In genomic region chr7:139177696-139178095, GRCh38 we compare ENCODE assay signal across 33 cellular contexts. TPM values are rescaled to one million over a fixed set of nuclear protein-coding genes. Genes with fewer than 3 reads are reported as not detected.
A peak's percentile ranks its signal among the peaks of the same experiment; 100 is the strongest.
DNase-seq lines count a peak whose midpoint lies in the region; ATAC-seq, FAIRE-seq and TF ChIP-seq lines count a peak whose summit lies in the region.
"Had no signal": no experiment of that assay in that cellular context is flagged by ENCODE, and none has a peak within 500 bp of the region (broad histone marks: within the 10 kb centered on the region; RNA-seq: fewer than 3 reads in every experiment).

No MANE protein-coding gene starts in this region.

- TF ChIP-seq POLR2A in A549 (IDR thresholded peaks at IDR 0.05; ENCODE audit: low read length) = no peak

- no peak for TF ChIP-seq CTCF in SK-N-SH (IDR thresholded peaks at IDR 0.05)
- no peak for TF ChIP-seq CTCF in A549 (IDR thresholded peaks at IDR 0.05)

- H3K36me3 ChIP-seq in SK-N-SH (replicated peaks in 1 of 2; ENCODE audit: control insufficient read depth in 1 of 2, insufficient read depth in 2 of 2, low read length in 1 of 2) = peaks cover 8 to 19% of the 10 kb centered on the region in 2 experiments

- no peak overlapping the region for H3K27ac Mint-ChIP-seq in natural killer cell treated with Interleukin-12 subunit alpha and Interleukin-12 subunit beta and Interleukin-15 and Interleukin-18, amount 100 ng/mL, for 72 hours
- H3K27ac Mint-ChIP-seq: B cell; CD14-positive monocyte; CD4-positive, alpha-beta memory T cell; CD4-positive, alpha-beta T cell; CD4-positive, CD25-positive, alpha-beta regulatory T cell; CD8-positive, alpha-beta memory T cell; CD8-positive, alpha-beta T cell had no signal

- H3K4me1 Mint-ChIP-seq in natural killer cell treated with Interleukin-12 subunit alpha and Interleukin-12 subunit beta and Interleukin-15 and Interleukin-18, amount 100 ng/mL, for 72 hours (ENCODE audit: low read depth in 2 of 2) = peaks cover 3 to 4% of the 10 kb centered on the region in 2 donors
- H3K4me1 Mint-ChIP-seq: B cell; CD4-positive, alpha-beta memory T cell; CD8-positive, alpha-beta memory T cell had no signal

- H3F3A ChIP-seq in SK-N-SH (replicated peaks; ENCODE audit: insufficient read depth) = peaks cover 27% of the 10 kb centered on the region

- no peaks in the 10 kb centered on the region for H4K20me1 ChIP-seq in SK-N-SH (ENCODE audit: insufficient read depth)
- H4K20me1 ChIP-seq: BLaER1; BLaER1 treated with 17β-estradiol and CSF1 and Interleukin-3, amounts not matched to agents 10 nM and 100 nM had no signal

- peaks cover 5% of the 10 kb centered on the region for H3K36me3 Mint-ChIP-seq in natural killer cell treated with Interleukin-12 subunit alpha and Interleukin-12 subunit beta and Interleukin-15 and Interleukin-18, amount 100 ng/mL, for 72 hours
- H3K36me3 Mint-ChIP-seq: CD14-positive monocyte had no signal

- H3K4me1 ChIP-seq in SK-N-SH (ENCODE audit: control insufficient read depth in 1 of 2, insufficient read depth in 2 of 2, low read depth in 1 of 2, low read length in 1 of 2) = peaks cover 2 to 11% of the 10 kb centered on the region in 2 experiments; a peak in 1 of 4 replicates
- no peaks in the 10 kb centered on the region for H3K4me1 ChIP-seq in A549
- H3K4me1 ChIP-seq: BLaER1; BLaER1 treated with 17β-estradiol and CSF1 and Interleukin-3, amounts not matched to agents 10 nM and 100 nM; Caco-2 had no signal

- no peak overlapping the region for H3K9ac ChIP-seq in SK-N-SH
- H3K9ac ChIP-seq: BLaER1; BLaER1 treated with 17β-estradiol and CSF1 and Interleukin-3, amounts not matched to agents 10 nM and 100 nM had no signal

- H3K9me2 ChIP-seq in SK-N-SH = no peaks in the 10 kb centered on the region

- peak; percentile 7 for FAIRE-seq in A549 (lab: Jason Lieb, UNC)
- FAIRE-seq: D721Med had no signal

- no peak overlapping the region for H3K27ac ChIP-seq in SK-N-SH (ENCODE audit: low read depth in 2 of 2, low read length in 1 of 2)
- no peak overlapping the region for H3K27ac ChIP-seq in A549
- H3K27ac ChIP-seq: 22Rv1; BLaER1; BLaER1 treated with 17β-estradiol and CSF1 and Interleukin-3, amounts not matched to agents 10 nM and 100 nM; C4-2B had no signal

- POLR2A ChIA-PET in SK-N-SH (lab: Yijun Ruan, JAX) = no interaction called here
- POLR2A ChIA-PET in A549 (lab: Yijun Ruan, JAX) = no interaction called here

- TF ChIP-seq EP300 in SK-N-SH (IDR thresholded peaks at IDR 0.05; ENCODE audit: borderline replicate concordance in 1 of 2, low read depth in 1 of 2, low read length in 1 of 2) (peak in 1 of 2 experiments; percentile 73; a peak in 2 of 4 replicates), A549 (IDR thresholded peaks at IDR 0.05) (no peak)

- ATAC-seq in SK-N-SH treated with all-trans-retinoic acid at 6 μM for 48 hours (no peak), A549 (no peak)
- ATAC-seq in natural killer cell treated with Interleukin-12 subunit alpha and Interleukin-12 subunit beta and Interleukin-15 and Interleukin-18, amount 100 ng/mL, for 72 hours = no peak
- ATAC-seq: CD8-positive, alpha-beta T cell had no signal

- DNase-seq in SK-N-SH = peak; percentile 58
- DNase-seq in A549 (ENCODE audit: low read depth in 1 of 2, low spot score in 1 of 2) = no peak
- DNase-seq in SK-N-DZ (ENCODE audit: low spot score) = peak; percentile 45
- no peak for DNase-seq in natural killer cell treated with Interleukin-12 subunit alpha and Interleukin-12 subunit beta and Interleukin-15 and Interleukin-18, amount 100 ng/mL, for 72 hours (ENCODE audit: low spot score)
- DNase-seq in NCI-H2107 treated with DMSO at 0.1 percent for 48 hours (lab: John Stamatoyannopoulos, UW; ENCODE audit: unreplicated experiment) = no peak
- DNase-seq: 8988T; ACHN; AML-193; BE2C; C1 segment of cervical spinal cord; Caco-2; Calu3; CD4-positive, alpha-beta memory T cell; CD4-positive, alpha-beta T cell; CD4-positive, CD25-positive, alpha-beta regulatory T cell; CD8-positive, alpha-beta memory T cell; CD8-positive, alpha-beta T cell; COR-L47; DMS 273 treated with DMSO at 0.1 percent for 48 hours; DMS153; DMS53; DMS79; DMS79 treated with DMSO at 0.1 percent for 48 hours; DND-41; EL had no signal

- no peaks in the 10 kb centered on the region for H3K9me3 ChIP-seq in SK-N-SH
- H3K9me3 ChIP-seq in A549 = no peaks in the 10 kb centered on the region
- H3K9me3 ChIP-seq: BE2C; BLaER1; BLaER1 treated with 17β-estradiol and CSF1 and Interleukin-3, amounts not matched to agents 10 nM and 100 nM; Caco-2 had no signal

- H3K4me2 ChIP-seq in SK-N-SH = no peak overlapping the region
- H3K4me2 ChIP-seq in A549 = no peak overlapping the region
- H3K4me2 ChIP-seq: BLaER1; BLaER1 treated with 17β-estradiol and CSF1 and Interleukin-3, amounts not matched to agents 10 nM and 100 nM had no signal

- H3K79me2 ChIP-seq in SK-N-SH (ENCODE audit: insufficient read depth) = no peaks in the 10 kb centered on the region

- H3K9me3 Mint-ChIP-seq in natural killer cell treated with Interleukin-12 subunit alpha and Interleukin-12 subunit beta and Interleukin-15 and Interleukin-18, amount 100 ng/mL, for 72 hours = no peaks in the 10 kb centered on the region
- H3K9me3 Mint-ChIP-seq: CD14-positive monocyte; CD4-positive, alpha-beta memory T cell; CD4-positive, alpha-beta T cell; CD8-positive, alpha-beta memory T cell; CD8-positive, alpha-beta T cell had no signal

- TF ChIP-seq RAD21 in SK-N-SH (IDR thresholded peaks at IDR 0.05; ENCODE audit: low read length) = no peak
- TF ChIP-seq RAD21 in A549 (conservative IDR thresholded peaks at IDR 0.05 in 1 of 2, IDR thresholded peaks at IDR 0.05 in 1 of 2) = no peak

- CTCF ChIA-PET in SK-N-SH (lab: Yijun Ruan, JAX) (no interaction called here), A549 (lab: Yijun Ruan, JAX) (no interaction called here)

- H3K4me3 ChIP-seq in SK-N-SH (ENCODE audit: low read depth in 2 of 2, low read length in 1 of 2) (no peak overlapping the region), A549 (no peak overlapping the region)
- H3K4me3 ChIP-seq: BLaER1; BLaER1 treated with 17β-estradiol and CSF1 and Interleukin-3, amounts not matched to agents 10 nM and 100 nM had no signal

- H3K27me3 Mint-ChIP-seq in natural killer cell treated with Interleukin-12 subunit alpha and Interleukin-12 subunit beta and Interleukin-15 and Interleukin-18, amount 100 ng/mL, for 72 hours = no peaks in the 10 kb centered on the region
- H3K27me3 Mint-ChIP-seq: B cell; CD4-positive, alpha-beta memory T cell; CD4-positive, alpha-beta T cell; CD4-positive, CD25-positive, alpha-beta regulatory T cell; CD8-positive, alpha-beta memory T cell had no signal

- WGBS in SK-N-SH (ENCODE audit: low lambda C conversion rate) = 83% methylated on average over 3 of the region's 3 CpGs
- WGBS in A549 (ENCODE audit: missing lambda C conversion rate) = 96% methylated on average over 3 of the region's 3 CpGs

- H3K4me3 Mint-ChIP-seq in natural killer cell treated with Interleukin-12 subunit alpha and Interleukin-12 subunit beta and Interleukin-15 and Interleukin-18, amount 100 ng/mL, for 72 hours = no peak overlapping the region
- H3K4me3 Mint-ChIP-seq: B cell; CD14-positive monocyte; CD4-positive, alpha-beta memory T cell; CD4-positive, alpha-beta T cell; CD4-positive, CD25-positive, alpha-beta regulatory T cell; CD8-positive, alpha-beta memory T cell; CD8-positive, alpha-beta T cell had no signal

- no peaks in the 10 kb centered on the region for H3K27me3 ChIP-seq in SK-N-SH (ENCODE audit: insufficient read depth)
- H3K27me3 ChIP-seq: BE2C; BLaER1; BLaER1 treated with 17β-estradiol and CSF1 and Interleukin-3, amounts not matched to agents 10 nM and 100 nM had no signal

- no peak overlapping the region for H2AFZ ChIP-seq in SK-N-SH (ENCODE audit: low read depth)

TF ChIP-seq in SK-N-SH, 30 proteins besides CTCF, POLR2A, EP300 and RAD21:
- TF ChIP-seq CHD2 (IDR thresholded peaks at IDR 0.05; ENCODE audit: low read length, partially characterized antibody) = peak; percentile 44
- peak; percentile 78 for TF ChIP-seq RCOR1 (IDR thresholded peaks at IDR 0.05; ENCODE audit: low read length)
- peak; percentile 90 for TF ChIP-seq GATA2 (CRISPR knock-in tag; IDR thresholded peaks at IDR 0.05)
- TF ChIP-seq GABPA (IDR thresholded peaks at IDR 0.05; ENCODE audit: low read depth) = no peak
TF ChIP-seq in SK-N-SH: peak in this region for 3.

TF ChIP-seq in SK-N-SH treated with all-trans-retinoic acid at 6 μM for 48 hours, 23 proteins besides CTCF, POLR2A, EP300 and RAD21 (continues in another document):
- TF ChIP-seq ZFP3 (CRISPR knock-in tag; IDR thresholded peaks at IDR 0.05) = no peak

TF ChIP-seq in A549, 52 proteins besides CTCF, POLR2A, EP300 and RAD21 (continues in another document):
- TF ChIP-seq RNF2 (IDR thresholded peaks at IDR 0.05; ENCODE audit: borderline replicate concordance, low read depth) (no peak), TFCP2L1 (CRISPR knock-in tag; IDR thresholded peaks at IDR 0.05) (no peak), NR3C1 (IDR thresholded peaks at IDR 0.05) (no peak), ZSCAN20 (CRISPR knock-in tag; IDR thresholded peaks at IDR 0.05) (no peak), NFE2L2 (conservative IDR thresholded peaks at IDR 0.05; ENCODE audit: low read length) (no peak), CEBPB (IDR thresholded peaks at IDR 0.05) (no peak), ELK1 (IDR thresholded peaks at IDR 0.05; ENCODE audit: low read depth, low read length) (no peak)

RNA-seq across cellular contexts. Expression of gene UBN2, which starts 53.3 kb away (rescaled TPM):
- 2.0 and 2.9 TPM in 2 replicates for polyA plus RNA-seq in SK-N-SH (2012; rRNA removed)
- polyA plus RNA-seq in SK-N-SH (2012; cell fraction: cytosol; rRNA removed) = 1.7 and 1.8 TPM in 2 replicates
- 5.6 and 10.5 TPM in 2 replicates for polyA plus RNA-seq in SK-N-SH (2012; cell fraction: nucleus; rRNA removed)
- 5.6 and 5.7 TPM in 2 replicates for polyA plus RNA-seq in A549 (2011; rRNA removed)
- 0.73 and 0.87 TPM in 2 replicates for polyA plus RNA-seq in A549 (2012; cell fraction: cytosol; rRNA removed)
- 1.2 and 1.8 TPM in 2 replicates for polyA plus RNA-seq in A549 (2012; cell fraction: nucleus; rRNA removed)
- 1.8 to 2.2 TPM (median 2.1 TPM) in 3 replicates for polyA plus RNA-seq in A549 (2017; fragmentation: RNase III; extraction: RNeasy Plus Mini Kit Qiagen cat#74134 plus additional on column Dnase treatment)
- 6.9 and 7.0 TPM in 2 replicates for polyA minus RNA-seq in A549 (2011; rRNA and poly(A)+ RNA removed)
- polyA plus RNA-seq in SK-N-DZ (2014; cell fraction: cytosol; rRNA removed) = 4.8 and 6.7 TPM in 2 replicates
- polyA plus RNA-seq in SK-N-DZ (2014; cell fraction: nucleus; rRNA removed) = 7.2 and 11.3 TPM in 2 replicates
- 10 to 100 TPM; 14.7 to 17.9 TPM for total RNA-seq in natural killer cell treated with Interleukin-12 subunit alpha and Interleukin-12 subunit beta and Interleukin-15 and Interleukin-18, amount 100 ng/mL, for 72 hours

Comparison
In these comparisons a context has a peak if more than half of its experiments do, and no peak if none do; other contexts are left out.
1. DNase-seq: peak in SK-N-SH (single experiment) and SK-N-DZ (single experiment); none in A549 (0 of 2), natural killer cell treated with Interleukin-12 subunit alpha and Interleukin-12 subunit beta and Interleukin-15 and Interleukin-18, amount 100 ng/mL, for 72 hours (single experiment) and NCI-H2107 treated with DMSO at 0.1 percent for 48 hours (single experiment).
2. Of the 12 proteins assayed by ChIP-seq in both A549 and SK-N-SH: peak only in A549: none; only in SK-N-SH: CHD2 and RCOR1; in both: none; in neither: 9; mixed calls (peak in some experiments, not most) for 1.